Comparison of ENCODE assay signal across 20 cellular contexts in the genomic region with DNA sequence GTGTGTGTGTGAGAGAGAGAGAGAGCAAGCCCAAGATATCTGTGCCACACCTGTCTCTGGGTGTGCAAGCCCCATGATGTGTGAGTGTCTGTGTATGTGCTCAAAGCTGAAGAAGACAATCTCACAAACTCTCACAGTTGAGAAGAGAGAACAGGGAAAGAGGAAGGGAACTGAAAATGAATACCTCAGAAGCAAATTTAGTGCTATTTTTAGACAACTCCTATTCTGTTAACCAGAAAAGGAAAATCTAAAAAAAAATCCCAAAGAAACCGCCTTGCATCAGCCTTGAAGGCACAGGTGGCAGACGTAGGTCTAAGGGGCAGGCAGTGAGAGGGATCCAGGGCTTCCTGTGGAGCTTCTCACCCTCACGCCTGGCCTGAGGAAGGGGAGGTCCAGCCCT. TPM values are rescaled to one million over a fixed set of nuclear protein-coding genes. Genes with fewer than 3 reads are reported as not detected.
"Had no signal": no experiment of that assay in that cellular context is flagged by ENCODE, and none has a peak within 500 bp of the region (broad histone marks: within the 10 kb centered on the region; RNA-seq: fewer than 3 reads in every experiment).

No MANE protein-coding gene starts in this region.

- H3K27me3 Mint-ChIP-seq: memory B cell had no signal

- H3K9me3 Mint-ChIP-seq: activated T-helper 17 cell treated with anti-CD3 and anti-CD28 coated beads, Interleukin-2, amount 50 U/mL, for 72 hours; memory B cell; natural killer cell had no signal

- H3K9me3 ChIP-seq: esophagus squamous epithelium, left ventricle myocardium inferior, right atrium auricular region, transverse colon, vagina had no signal

- ATAC-seq: activated T-helper 17 cell treated with anti-CD3 and anti-CD28 coated beads, Interleukin-2, amount 50 U/mL, for 72 hours; natural killer cell had no signal

- H3K4me1 Mint-ChIP-seq: activated T-helper 17 cell treated with anti-CD3 and anti-CD28 coated beads, Interleukin-2, amount 50 U/mL, for 72 hours; natural killer cell had no signal

- H3K4me1 ChIP-seq: esophagus squamous epithelium, left ventricle myocardium inferior, right atrium auricular region, transverse colon, vagina had no signal

- H3K27ac ChIP-seq: esophagus squamous epithelium, left ventricle myocardium inferior, right atrium auricular region, transverse colon, vagina had no signal

- H3K36me3 ChIP-seq: esophagus squamous epithelium, left ventricle myocardium inferior, right atrium auricular region, transverse colon, vagina had no signal

- H3K4me3 ChIP-seq: esophagus squamous epithelium, left ventricle myocardium inferior, right atrium auricular region, transverse colon, vagina had no signal

- H3K36me3 Mint-ChIP-seq: memory B cell, natural killer cell had no signal

- H3K27me3 ChIP-seq: right atrium auricular region, transverse colon, vagina had no signal

- DNase-seq: activated CD4-positive, CD25-positive, alpha-beta regulatory T cell treated with anti-CD3 and anti-CD28 coated beads, Interleukin-2, amount 50 U/mL, for 72 hours; activated naive CD4-positive, alpha-beta T cell treated with Interleukin-2 at 50 U/mL for 16 hours; activated T-cell treated with anti-CD3 and anti-CD28 coated beads for 4 hours; anterior cingulate cortex; cortex of kidney; effector CD8-positive, alpha-beta T cell; esophagus squamous epithelium; hippocampal formation; kidney; left ventricle myocardium inferior; natural killer cell; nucleus accumbens; stimulated activated CD4-positive, alpha-beta T cell treated with anti-CD3 and anti-CD28 coated beads, Interleukin-2, amount 100 ng/mL, for 48 hours; stimulated activated naive CD4-positive, alpha-beta T cell; transverse colon had no signal

- H3K27ac Mint-ChIP-seq: activated T-helper 17 cell treated with anti-CD3 and anti-CD28 coated beads, Interleukin-2, amount 50 U/mL, for 72 hours; memory B cell; natural killer cell had no signal

- H3K4me3 Mint-ChIP-seq: activated T-helper 17 cell treated with anti-CD3 and anti-CD28 coated beads, Interleukin-2, amount 50 U/mL, for 72 hours; memory B cell; natural killer cell had no signal

RNA-seq across cellular contexts. Expression of a gene that starts 47.8 kb away (rescaled TPM):
- polyA plus RNA-seq: endothelial cell of umbilical vein had no signal
